ENCODE assay signal across 12 cellular contexts in genomic region chr10:69479737-69480412, GRCh38. TPM values are rescaled to one million over a fixed set of nuclear protein-coding genes. Genes with fewer than 3 reads are reported as not detected.
DNase-seq lines count a peak whose midpoint lies in the region; ATAC-seq lines count a peak whose summit lies in the region.
"Had no signal": no experiment of that assay in that cellular context is flagged by ENCODE, and none has a peak within 500 bp of the region (broad histone marks: within the 10 kb centered on the region; RNA-seq: fewer than 3 reads in every experiment).

No MANE protein-coding gene starts in this region.

- DNase-seq in LHCN-M2 (ENCODE audit: low read depth) (peak; percentile 40), lung microvascular endothelial cell (ENCODE audit: low read depth in 2 of 2) (peak; percentile 35 to 39), HCEC 1CT (no peak), A172 (ENCODE audit: low spot score) (no peak), NCI-H526 treated with DMSO at 0.1 percent for 48 hours (lab: John Stamatoyannopoulos, UW) (no peak)
- DNase-seq: activated CD8-positive, alpha-beta memory T cell treated with anti-CD3 and anti-CD28 coated beads for 24 hours; KG1; stimulated activated CD4-positive, alpha-beta T cell treated with anti-CD3 and anti-CD28 coated beads, Interleukin-15, amount 100 ng/mL, for 24 hours had no signal

- H3K36me3 ChIP-seq in stomach smooth muscle (ENCODE audit: control insufficient read depth in 2 of 2, insufficient read depth in 2 of 2, low read length in 2 of 2) = peaks cover under 1 to 4% of the 10 kb centered on the region in 2 donors

- H3K9ac ChIP-seq in stomach smooth muscle (ENCODE audit: low read length in 2 of 2) = peak overlapping the region; percentile 42 to 67

- peaks cover 92% of the 10 kb centered on the region for H3K4me1 ChIP-seq in stomach smooth muscle (ENCODE audit: control insufficient read depth, insufficient read depth, low read length)

- peak overlapping the region; percentile 42 to 44 for H3K4me3 ChIP-seq in stomach smooth muscle (ENCODE audit: low read length in 2 of 2)

- H3K27ac ChIP-seq in cingulate gyrus (ENCODE audit: low read depth, low read length) = peak overlapping the region; percentile 82
- H3K27ac ChIP-seq in stomach smooth muscle (ENCODE audit: low read length) = peak overlapping the region; percentile 94
- H3K27ac ChIP-seq: RWPE1 had no signal

- no peak for ATAC-seq in GM18873 (IDR thresholded peaks at IDR 0.05; ENCODE audit: low FRiP score, unreplicated experiment)

- no peaks in the 10 kb centered on the region for H3K27me3 ChIP-seq in stomach smooth muscle (ENCODE audit: control insufficient read depth in 1 of 2, insufficient read depth in 2 of 2, low read length in 2 of 2)

- H3K9me3 ChIP-seq in stomach smooth muscle (ENCODE audit: control insufficient read depth in 2 of 2, low read length in 2 of 2) = no peaks in the 10 kb centered on the region

RNA-seq across cellular contexts. Expression of gene TSPAN15, which starts 28.6 kb away (rescaled TPM):
- total RNA-seq in LHCN-M2 (2014; rRNA removed) (1.5 and 2.0 TPM in 2 replicates), lung microvascular endothelial cell (49.2 and 118 TPM in 2 replicates)
- polyA plus RNA-seq in LHCN-M2 (2012) = 2.4 TPM
- total RNA-seq in A172 (2014; rRNA removed; shearing (Covaris generic)) = 13.6 and 18.7 TPM in 2 replicates

Comparison
In these comparisons a context has a peak if more than half of its experiments do, and no peak if none do; other contexts are left out.
1. DNase-seq: peak in LHCN-M2 (single experiment) and lung microvascular endothelial cell (2 of 2); none in HCEC 1CT (single experiment), A172 (single experiment) and NCI-H526 treated with DMSO at 0.1 percent for 48 hours (single experiment).